Comparison of ENCODE assay signal across 8 cellular contexts in genomic region chr6:149545754-149546471, GRCh38. TPM values are rescaled to one million over a fixed set of nuclear protein-coding genes. Genes with fewer than 3 reads are reported as not detected.
DNase-seq lines count a peak whose midpoint lies in the region; ATAC-seq and TF ChIP-seq lines count a peak whose summit lies in the region.

PPIL4 (minus strand) TSS chr6:149546043; CDS start chr6:149546005, 38 bp downstream.

- peak; percentile 96 for ATAC-seq in stimulated activated naive CD8-positive, alpha-beta T cell treated with anti-CD3 and anti-CD28 coated beads, Interleukin-15, amount 100 ng/mL, for 72 hours

- H3K36me3 Mint-ChIP-seq in nephron progenitor cell (ENCODE audit: low read depth) = peaks cover 10% of the 10 kb centered on the region

- H3K4me3 ChIP-seq in LNCaP clone FGC (ENCODE audit: low read depth, low read length) (peak within 1 kb of the TSS; percentile 99), fibroblast of pulmonary artery (replicated peaks; ENCODE audit: low read depth, low read length) (peak within 1 kb of the TSS; percentile 99)

- peak within 1 kb of the TSS; percentile 100 for H3K9ac ChIP-seq in ES-I3 (ENCODE audit: low read depth, low read length)

- peak; percentile 85 for DNase-seq in H4 (ENCODE audit: low spot score)
- DNase-seq in LNCaP clone FGC (ENCODE audit: low read depth) = peak; percentile 72
- peak; percentile 94 for DNase-seq in activated effector memory CD4-positive, alpha-beta T cell treated with Interleukin-2 at 50 U/mL for 16 hours
- peak; percentile 97 for DNase-seq in fibroblast of pulmonary artery (ENCODE audit: low read depth)
- peak; percentile 96 for DNase-seq in nephron progenitor cell
- peak; percentile 97 for DNase-seq in stimulated activated naive CD8-positive, alpha-beta T cell treated with anti-CD3 and anti-CD28 coated beads, Interleukin-15, amount 100 ng/mL, for 72 hours

- H3K9me3 Mint-ChIP-seq in nephron progenitor cell = no peaks in the 10 kb centered on the region
- H3K9me3 Mint-ChIP-seq in stimulated activated naive CD8-positive, alpha-beta T cell treated with anti-CD3 and anti-CD28 coated beads, Interleukin-15, amount 100 ng/mL, for 72 hours = no peaks in the 10 kb centered on the region

- H3K36me3 ChIP-seq in ES-I3 (ENCODE audit: insufficient read depth, low read length) = no peaks in the 10 kb centered on the region

- TF ChIP-seq CTCF in LNCaP clone FGC (IDR thresholded peaks at IDR 0.05; ENCODE audit: control insufficient read depth, extremely low read depth, insufficient read depth) (peak; percentile 48), fibroblast of pulmonary artery (IDR thresholded peaks at IDR 0.05; ENCODE audit: low read length, missing control alignments) (peak; percentile 65), nephron progenitor cell (IDR thresholded peaks at IDR 0.05) (peak; percentile 98)

- peaks cover 30% of the 10 kb centered on the region for H3K27me3 Mint-ChIP-seq in nephron progenitor cell (ENCODE audit: low read depth, poor library complexity)
- H3K27me3 Mint-ChIP-seq in stimulated activated naive CD8-positive, alpha-beta T cell treated with anti-CD3 and anti-CD28 coated beads, Interleukin-15, amount 100 ng/mL, for 72 hours = no peaks in the 10 kb centered on the region

- H3K27ac Mint-ChIP-seq in nephron progenitor cell = peak within 1 kb of the TSS; percentile 100
- peak within 1 kb of the TSS; percentile 99 to 100 for H3K27ac Mint-ChIP-seq in stimulated activated naive CD8-positive, alpha-beta T cell treated with anti-CD3 and anti-CD28 coated beads, Interleukin-15, amount 100 ng/mL, for 72 hours

- peaks cover 36% of the 10 kb centered on the region for H3K4me1 Mint-ChIP-seq in nephron progenitor cell
- peaks cover 44% of the 10 kb centered on the region for H3K4me1 Mint-ChIP-seq in stimulated activated naive CD8-positive, alpha-beta T cell treated with anti-CD3 and anti-CD28 coated beads, Interleukin-15, amount 100 ng/mL, for 72 hours

- peak; percentile 87 for TF ChIP-seq POLR2A in Raji (IDR thresholded peaks at IDR 0.05; ENCODE audit: insufficient read depth, low read depth, low read length)

- H3K4me1 ChIP-seq in ES-I3 (ENCODE audit: insufficient read depth, low read length) = no peaks in the 10 kb centered on the region; the same call in 1 of the 2 replicates

- no peaks in the 10 kb centered on the region for H3K9me3 ChIP-seq in ES-I3 (ENCODE audit: control insufficient read depth, insufficient read depth, low read length)

- peak within 1 kb of the TSS; percentile 92 for H3K4me3 Mint-ChIP-seq in nephron progenitor cell
- H3K4me3 Mint-ChIP-seq in stimulated activated naive CD8-positive, alpha-beta T cell treated with anti-CD3 and anti-CD28 coated beads, Interleukin-15, amount 100 ng/mL, for 72 hours = peak within 1 kb of the TSS; percentile 94 to 99

RNA-seq across cellular contexts. Expression of gene PPIL4, which starts in this region (rescaled TPM):
- 19.2 and 19.7 TPM in 2 replicates for total RNA-seq in H4 (2014; rRNA removed; shearing (Covaris generic))

Comparison
In these comparisons a context has a peak if more than half of its experiments do, and no peak if none do; other contexts are left out.
1. Peak in every context shown above with its lines: DNase-seq, ATAC-seq and H3K4me3 ChIP-seq.
2. CTCF ChIP-seq: peak in every context shown above with its lines; median percentile 98 in nephron progenitor cell; 65 in fibroblast of pulmonary artery; 48 in LNCaP clone FGC.